Comparison of ENCODE assay signal across 8 cellular contexts in the genomic region with DNA sequence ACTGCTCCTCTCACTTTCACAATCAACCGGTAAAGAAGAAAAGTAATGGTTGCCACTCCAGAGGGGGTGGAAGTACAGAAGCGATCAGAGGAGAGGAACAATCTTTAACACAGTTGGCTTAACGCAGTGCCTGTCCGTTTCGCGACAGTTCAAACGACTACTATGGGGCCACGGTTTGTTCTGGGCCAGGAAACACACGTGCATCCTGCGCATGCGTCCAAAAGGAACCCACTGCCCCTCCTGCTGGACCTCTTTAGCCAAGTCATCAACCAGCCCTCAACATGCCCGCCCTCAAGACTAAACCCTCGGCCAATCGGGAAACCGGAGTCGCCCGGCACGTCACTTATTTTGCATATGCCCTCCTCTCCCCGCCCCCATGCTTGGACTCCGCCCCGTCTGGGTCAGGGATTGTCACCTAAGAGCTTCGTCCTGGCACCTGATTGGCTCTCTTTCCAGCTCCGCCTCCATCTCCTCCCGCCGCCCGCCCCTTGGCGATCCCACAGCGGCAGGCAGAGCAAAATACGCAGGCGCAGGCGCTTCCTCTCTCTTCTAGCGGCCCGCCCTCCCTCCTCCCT. TPM values are rescaled to one million over a fixed set of nuclear protein-coding genes. Genes with fewer than 3 reads are reported as not detected.
DNase-seq lines count a peak whose midpoint lies in the region; ATAC-seq and TF ChIP-seq lines count a peak whose summit lies in the region.

No MANE protein-coding gene starts in this region.

- TF ChIP-seq EP300 in esophagus muscularis mucosa (IDR thresholded peaks at IDR 0.05), result no peak

- POLR2A ChIA-PET in CD4-positive, alpha-beta T cell (lab: Charles Lee), result interaction anchor here (0.6 to 4.6 kb wide), 39 partner anchors 9 to 1156 kb away, joined by 3 to 104 read pairs (median 5); a partner anchor contains a TSS
- POLR2A ChIA-PET in naive thymus-derived CD4-positive, alpha-beta T cell (lab: Charles Lee), result interaction anchor here (0.6 to 9.8 kb wide), 20 partner anchors 18 to 1156 kb away, joined by 3 to 179 read pairs (median 4); a partner anchor contains a TSS

- no peaks in the 10 kb centered on the region for H3K9me3 ChIP-seq in CD4-positive, alpha-beta T cell (ENCODE audit: control insufficient read depth, low read length)
- H3K9me3 ChIP-seq in HUES64 (ENCODE audit: insufficient read depth, low read depth, low read length), result no peaks in the 10 kb centered on the region
- no peaks in the 10 kb centered on the region for H3K9me3 ChIP-seq in esophagus muscularis mucosa
- no peaks in the 10 kb centered on the region for H3K9me3 ChIP-seq in naive thymus-derived CD4-positive, alpha-beta T cell (ENCODE audit: control insufficient read depth in 2 of 3, low read length in 3 of 3)

- peaks cover 46% of the 10 kb centered on the region for H3K36me3 Mint-ChIP-seq in CD4-positive, alpha-beta T cell (ENCODE audit: low read depth)
- H3K36me3 Mint-ChIP-seq in naive thymus-derived CD4-positive, alpha-beta T cell, result peaks cover 0 to 34% (median 16%) of the 10 kb centered on the region in 5 donors

- H3K9ac ChIP-seq in HUES64 (ENCODE audit: low read depth, low read length), result peak overlapping the region; percentile 63

- peak; percentile 99 to 100 (median 100) for DNase-seq in CD4-positive, alpha-beta T cell
- peak; percentile 100 for DNase-seq in activated CD8-positive, alpha-beta memory T cell treated with anti-CD3 and anti-CD28 coated beads, Interleukin-2, amount 50 U/mL, for 4 hours
- DNase-seq in esophagus muscularis mucosa (ENCODE audit: extremely low spot score), result peak; percentile 100
- DNase-seq in naive thymus-derived CD4-positive, alpha-beta T cell, result peak; percentile 99 to 100 (median 100)
- DNase-seq in stimulated activated naive CD8-positive, alpha-beta T cell treated with anti-CD3 and anti-CD28 coated beads, Interleukin-15, amount 100 ng/mL, for 72 hours, result peak; percentile 100
- no peak for DNase-seq in midbrain (lab: John Stamatoyannopoulos, UW)

- H3K27me3 Mint-ChIP-seq in CD4-positive, alpha-beta T cell, result no peaks in the 10 kb centered on the region
- H3K27me3 Mint-ChIP-seq in naive thymus-derived CD4-positive, alpha-beta T cell, result no peaks in the 10 kb centered on the region
- no peaks in the 10 kb centered on the region for H3K27me3 Mint-ChIP-seq in stimulated activated naive CD8-positive, alpha-beta T cell treated with anti-CD3 and anti-CD28 coated beads, Interleukin-15, amount 100 ng/mL, for 72 hours

- peak overlapping the region; percentile 89 for H3K4me3 Mint-ChIP-seq in CD4-positive, alpha-beta T cell
- H3K4me3 Mint-ChIP-seq in naive thymus-derived CD4-positive, alpha-beta T cell, result peak overlapping the region; percentile 74 to 99 (median 89)
- peak overlapping the region; percentile 81 to 92 for H3K4me3 Mint-ChIP-seq in stimulated activated naive CD8-positive, alpha-beta T cell treated with anti-CD3 and anti-CD28 coated beads, Interleukin-15, amount 100 ng/mL, for 72 hours

- H3K36me3 ChIP-seq in HUES64 (ENCODE audit: insufficient read depth, low read length) (peaks cover 30% of the 10 kb centered on the region), esophagus muscularis mucosa (peaks cover 2 to 22% (median 14%) of the 10 kb centered on the region in 4 donors)
- peaks cover under 1 to 14% (median 2%) of the 10 kb centered on the region in 3 experiments for H3K36me3 ChIP-seq in naive thymus-derived CD4-positive, alpha-beta T cell (ENCODE audit: control insufficient read depth in 2 of 3, insufficient read depth in 3 of 3, low read length in 3 of 3)

- H3K27ac Mint-ChIP-seq in CD4-positive, alpha-beta T cell, result peak overlapping the region; percentile 99
- H3K27ac Mint-ChIP-seq in naive thymus-derived CD4-positive, alpha-beta T cell, result peak overlapping the region; percentile 91 to 100 (median 98)
- H3K27ac Mint-ChIP-seq in stimulated activated naive CD8-positive, alpha-beta T cell treated with anti-CD3 and anti-CD28 coated beads, Interleukin-15, amount 100 ng/mL, for 72 hours, result peak overlapping the region; percentile 98 to 99

- peaks cover 64% of the 10 kb centered on the region for H3K4me1 Mint-ChIP-seq in CD4-positive, alpha-beta T cell (ENCODE audit: low read depth)
- peaks cover 26 to 67% (median 53%) of the 10 kb centered on the region in 7 donors for H3K4me1 Mint-ChIP-seq in naive thymus-derived CD4-positive, alpha-beta T cell
- H3K4me1 Mint-ChIP-seq in stimulated activated naive CD8-positive, alpha-beta T cell treated with anti-CD3 and anti-CD28 coated beads, Interleukin-15, amount 100 ng/mL, for 72 hours, result peaks cover 56% of the 10 kb centered on the region

- no peaks in the 10 kb centered on the region for H3K27me3 ChIP-seq in CD4-positive, alpha-beta T cell (ENCODE audit: control insufficient read depth, insufficient read depth, low read length)
- no peaks in the 10 kb centered on the region for H3K27me3 ChIP-seq in HUES64 (ENCODE audit: insufficient read depth, low read length)
- no peaks in the 10 kb centered on the region for H3K27me3 ChIP-seq in esophagus muscularis mucosa
- H3K27me3 ChIP-seq in naive thymus-derived CD4-positive, alpha-beta T cell (ENCODE audit: control insufficient read depth in 2 of 2, insufficient read depth in 2 of 2, low read length in 2 of 2), result no peaks in the 10 kb centered on the region

- no peak for TF ChIP-seq CTCF in CD4-positive, alpha-beta T cell (IDR thresholded peaks at IDR 0.05)
- no peak for TF ChIP-seq CTCF in esophagus muscularis mucosa (IDR thresholded peaks at IDR 0.05)

- intact Hi-C loops in CD4-positive, alpha-beta T cell (cut with DNase I, micrococcal nuclease), result loop anchor here (2.0 to 10.0 kb wide), 6 partner anchors 66 to 1156 kb away; a partner anchor contains a TSS
- intact Hi-C loops in esophagus muscularis mucosa (cut with DNase I), result loop anchor here (10.0 kb wide), 3 partner anchors 108 to 848 kb away; a partner anchor contains a TSS
- intact Hi-C loops in naive thymus-derived CD4-positive, alpha-beta T cell (cut with micrococcal nuclease), result loop anchor here (1.0 to 5.0 kb wide), 16 partner anchors 67 to 1156 kb away; a partner anchor contains a TSS

- no peaks in the 10 kb centered on the region for H3K9me3 Mint-ChIP-seq in CD4-positive, alpha-beta T cell
- H3K9me3 Mint-ChIP-seq in naive thymus-derived CD4-positive, alpha-beta T cell, result peaks cover 0 to 2% (median 0%) of the 10 kb centered on the region in 11 donors
- H3K9me3 Mint-ChIP-seq in stimulated activated naive CD8-positive, alpha-beta T cell treated with anti-CD3 and anti-CD28 coated beads, Interleukin-15, amount 100 ng/mL, for 72 hours, result no peaks in the 10 kb centered on the region

- WGBS in HUES64, result under 1% methylated on average over 33 of the region's 33 CpGs
- under 1% methylated on average over 22 of the region's 33 CpGs for WGBS in esophagus muscularis mucosa

- H3K27ac ChIP-seq in CD4-positive, alpha-beta T cell (ENCODE audit: low read depth, low read length), result peak overlapping the region; percentile 88
- H3K27ac ChIP-seq in HUES64 (ENCODE audit: low read depth, low read length), result peak overlapping the region; percentile 89
- H3K27ac ChIP-seq in esophagus muscularis mucosa (replicated peaks in 1 of 4), result peak overlapping the region; percentile 94 to 99 (median 96)
- peak overlapping the region; percentile 90 for H3K27ac ChIP-seq in naive thymus-derived CD4-positive, alpha-beta T cell (ENCODE audit: low read depth, low read length)

- H3K4me1 ChIP-seq in HUES64 (ENCODE audit: insufficient read depth, low read length), result peaks cover 33% of the 10 kb centered on the region
- peaks cover 61 to 71% (median 67%) of the 10 kb centered on the region in 4 donors for H3K4me1 ChIP-seq in esophagus muscularis mucosa
- peaks cover 29 to 38% of the 10 kb centered on the region in 2 donors for H3K4me1 ChIP-seq in naive thymus-derived CD4-positive, alpha-beta T cell (ENCODE audit: control insufficient read depth in 2 of 2, insufficient read depth in 2 of 2, low read length in 2 of 2)

- peak; percentile 45 for TF ChIP-seq POLR2A in esophagus muscularis mucosa (IDR thresholded peaks at IDR 0.05; ENCODE audit: low read depth)

- ATAC-seq in CD4-positive, alpha-beta T cell (ENCODE audit: poor library complexity), result peak; percentile 84
- peak; percentile 71 for ATAC-seq in GM21390 (IDR thresholded peaks at IDR 0.05; ENCODE audit: unreplicated experiment)
- peak; percentile 90 for ATAC-seq in naive thymus-derived CD4-positive, alpha-beta T cell
- peak; percentile 75 for ATAC-seq in stimulated activated naive CD8-positive, alpha-beta T cell treated with anti-CD3 and anti-CD28 coated beads, Interleukin-15, amount 100 ng/mL, for 72 hours

- CTCF ChIA-PET in CD4-positive, alpha-beta T cell (lab: Charles Lee), result interaction anchor here (0.6 kb wide), 1 partner anchor 97 kb away, joined by 3 read pairs; no protein-coding TSS in a partner anchor
- CTCF ChIA-PET in naive thymus-derived CD4-positive, alpha-beta T cell (lab: Charles Lee), result interaction anchor here (2.0 to 2.3 kb wide), 2 partner anchors 82 to 84 kb away, joined by 10 to 18 read pairs; no protein-coding TSS in a partner anchor

- H3K4me3 ChIP-seq in HUES64 (ENCODE audit: low read length), result peak overlapping the region; percentile 69
- peak overlapping the region; percentile 66 to 90 (median 84) for H3K4me3 ChIP-seq in esophagus muscularis mucosa
- peak overlapping the region; percentile 59 for H3K4me3 ChIP-seq in naive thymus-derived CD4-positive, alpha-beta T cell (ENCODE audit: low read length)

RNA-seq across cellular contexts. Expression of a gene that starts 0.3 kb away (rescaled TPM):
- total RNA-seq in CD4-positive, alpha-beta T cell, result 100 to 1,000 TPM; 206 to 228 TPM
- 104 TPM for polyA plus RNA-seq in HUES64 (2013, experiment 1 of 2)
- 114 TPM for polyA plus RNA-seq in HUES64 (2013, experiment 2 of 2)
- 100 to 1,000 TPM; 136 to 249 (median 195) TPM for total RNA-seq in esophagus muscularis mucosa
- 100 to 1,000 TPM; 179 to 206 (median 200) TPM for total RNA-seq in naive thymus-derived CD4-positive, alpha-beta T cell
- polyA plus RNA-seq in naive thymus-derived CD4-positive, alpha-beta T cell, result 10 to 100 TPM; 37.4 to 45.4 TPM
